22 cellular contexts compared by ENCODE assay signal in the genomic region with DNA sequence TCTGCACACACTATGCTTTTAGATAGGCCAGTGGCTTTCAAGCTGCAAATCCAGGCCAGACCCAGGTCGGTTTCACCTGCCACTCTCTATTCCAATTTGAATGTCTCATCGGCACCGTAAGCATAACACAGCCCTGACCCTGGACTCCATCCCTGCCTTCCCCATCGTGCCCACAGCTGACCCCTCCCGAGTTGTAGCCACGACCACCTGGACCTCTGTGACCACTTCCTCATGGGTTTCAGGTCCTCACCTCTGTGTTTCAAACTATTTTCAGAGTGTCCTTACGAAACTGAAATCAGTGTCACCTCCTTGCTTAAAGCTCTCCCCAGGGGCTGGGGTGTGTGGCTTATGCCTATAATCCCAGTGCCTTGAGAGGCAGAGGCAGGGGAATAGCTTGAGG. TPM values are rescaled to one million over a fixed set of nuclear protein-coding genes. Genes with fewer than 3 reads are reported as not detected.
A peak's percentile ranks its signal among the peaks of the same experiment; 100 is the strongest.
DNase-seq lines count a peak whose midpoint lies in the region; ATAC-seq and TF ChIP-seq lines count a peak whose summit lies in the region.
"Had no signal": no experiment of that assay in that cellular context is flagged by ENCODE, and none has a peak within 500 bp of the region (broad histone marks: within the 10 kb centered on the region; RNA-seq: fewer than 3 reads in every experiment).

No MANE protein-coding gene starts in this region.

- H3K36me3 ChIP-seq in OCI-LY7 (ENCODE audit: insufficient read depth, low read length): peaks cover 59% of the 10 kb centered on the region
- H3K36me3 ChIP-seq in osteoblast (ENCODE audit: insufficient read depth, low read length): peaks cover 31% of the 10 kb centered on the region
- peaks cover 0 to 51% of the 10 kb centered on the region in 2 donors for H3K36me3 ChIP-seq in left lung

- H3K27ac Mint-ChIP-seq in activated CD4-positive, alpha-beta T cell treated with anti-CD3 and anti-CD28 coated beads for 36 hours: peak overlapping the region; percentile 10
- no peak overlapping the region for H3K27ac Mint-ChIP-seq in stimulated activated naive CD8-positive, alpha-beta T cell treated with anti-CD3 and anti-CD28 coated beads, Interleukin-15, amount 100 ng/mL, for 72 hours

- no peaks in the 10 kb centered on the region for H3K27me3 Mint-ChIP-seq in activated CD4-positive, alpha-beta T cell treated with anti-CD3 and anti-CD28 coated beads for 36 hours
- H3K27me3 Mint-ChIP-seq in stimulated activated naive CD8-positive, alpha-beta T cell treated with anti-CD3 and anti-CD28 coated beads, Interleukin-15, amount 100 ng/mL, for 72 hours: no peaks in the 10 kb centered on the region

- no peak for DNase-seq in activated CD4-positive, alpha-beta T cell treated with anti-CD3 and anti-CD28 coated beads for 36 hours
- no peak for DNase-seq in activated CD4-positive, alpha-beta T cell treated with anti-CD3 and anti-CD28 coated beads, Interleukin-2, amount 50 U/mL, for 48 hours
- no peak for DNase-seq in OCI-LY7 (ENCODE audit: low spot score)
- DNase-seq in osteoblast (ENCODE audit: insufficient read length, low spot score, missing footprints): peak; percentile 71
- DNase-seq in stimulated activated naive CD8-positive, alpha-beta T cell treated with anti-CD3 and anti-CD28 coated beads, Interleukin-15, amount 100 ng/mL, for 72 hours: no peak
- DNase-seq in left lung: no peak
- DNase-seq: activated CD4-positive, CD25-positive, alpha-beta regulatory T cell; activated T-cell treated with anti-CD3 and anti-CD28 coated beads for 4 hours; caudate nucleus; effector memory CD4-positive, alpha-beta T cell; left ventricle myocardium inferior; NCI-H2081 treated with DMSO at 0.1 percent for 48 hours; NCI-H69; substantia nigra had no signal

- no peaks in the 10 kb centered on the region for H3K27me3 ChIP-seq in osteoblast (ENCODE audit: insufficient read depth, low read length)
- H3K27me3 ChIP-seq in left lung: no peaks in the 10 kb centered on the region

- H3K4me1 Mint-ChIP-seq in activated CD4-positive, alpha-beta T cell treated with anti-CD3 and anti-CD28 coated beads for 36 hours: no peaks in the 10 kb centered on the region
- peaks cover under 1% of the 10 kb centered on the region for H3K4me1 Mint-ChIP-seq in stimulated activated naive CD8-positive, alpha-beta T cell treated with anti-CD3 and anti-CD28 coated beads, Interleukin-15, amount 100 ng/mL, for 72 hours

- no peaks in the 10 kb centered on the region for H3K9me2 ChIP-seq in OCI-LY7 (ENCODE audit: insufficient read depth, low read length)

- BruUV-seq in OCI-LY7 (replicated peaks; lab: Mats Ljungman, UMichigan): no TSS peak

- H3K9me3 Mint-ChIP-seq in activated CD4-positive, alpha-beta T cell treated with anti-CD3 and anti-CD28 coated beads for 36 hours (ENCODE audit: low read depth): peaks cover 5% of the 10 kb centered on the region
- peaks cover 11 to 13% of the 10 kb centered on the region in 2 donors for H3K9me3 Mint-ChIP-seq in stimulated activated naive CD8-positive, alpha-beta T cell treated with anti-CD3 and anti-CD28 coated beads, Interleukin-15, amount 100 ng/mL, for 72 hours

- peak overlapping the region; percentile 32 for H3K27ac ChIP-seq in OCI-LY7 (ENCODE audit: low read depth, low read length, poor library complexity, severe bottlenecking)
- H3K27ac ChIP-seq in osteoblast (ENCODE audit: low read depth, low read length): no peak overlapping the region
- H3K27ac ChIP-seq in left lung: no peak overlapping the region
- H3K27ac ChIP-seq: 22Rv1, C4-2B, left ventricle myocardium inferior had no signal

- H3K4me3 Mint-ChIP-seq in activated CD4-positive, alpha-beta T cell treated with anti-CD3 and anti-CD28 coated beads for 36 hours: no peak overlapping the region
- no peak overlapping the region for H3K4me3 Mint-ChIP-seq in stimulated activated naive CD8-positive, alpha-beta T cell treated with anti-CD3 and anti-CD28 coated beads, Interleukin-15, amount 100 ng/mL, for 72 hours

- POLR2A ChIA-PET in activated CD4-positive, alpha-beta T cell treated with anti-CD3 and anti-CD28 coated beads for 36 hours (lab: Charles Lee): no interaction called here
- POLR2A ChIA-PET in OCI-LY7 (lab: Charles Lee): no interaction called here

- H3K79me2 ChIP-seq in OCI-LY7 (ENCODE audit: insufficient read depth, low read depth, low read length) (no peaks in the 10 kb centered on the region), osteoblast (ENCODE audit: insufficient read depth, low read length) (no peaks in the 10 kb centered on the region)

- H3K4me1 ChIP-seq in OCI-LY7 (ENCODE audit: insufficient read depth, low read length, poor library complexity, severe bottlenecking): peaks cover 17% of the 10 kb centered on the region
- H3K4me1 ChIP-seq in osteoblast (ENCODE audit: insufficient read depth, low read length): no peaks in the 10 kb centered on the region
- peaks cover 0 to 2% of the 10 kb centered on the region in 2 donors for H3K4me1 ChIP-seq in left lung
- H3K4me1 ChIP-seq: left ventricle myocardium inferior had no signal

- intact Hi-C loops in activated CD4-positive, alpha-beta T cell treated with anti-CD3 and anti-CD28 coated beads for 36 hours (cut with DNase I, micrococcal nuclease): no loop called here
- intact Hi-C loops in OCI-LY7 (cut with micrococcal nuclease; ENCODE audit: unreplicated experiment): no loop called here
- intact Hi-C loops in left lung (cut with DNase I): no loop called here

- no peak for TF ChIP-seq CTCF in OCI-LY7 (conservative IDR thresholded peaks at IDR 0.05; ENCODE audit: low read length)
- TF ChIP-seq CTCF in osteoblast (IDR thresholded peaks at IDR 0.05; ENCODE audit: extremely low read depth, low read depth, low read length): no peak
- no peak for TF ChIP-seq CTCF in left lung (IDR thresholded peaks at IDR 0.05)

- H3K4me2 ChIP-seq in OCI-LY7 (ENCODE audit: low read length) (no peak overlapping the region), osteoblast (ENCODE audit: insufficient read depth, low read length) (no peak overlapping the region)

- H2AFZ ChIP-seq in OCI-LY7 (ENCODE audit: low read length): no peak overlapping the region
- no peak overlapping the region for H2AFZ ChIP-seq in osteoblast (ENCODE audit: low read length)

- CTCF ChIA-PET in activated CD4-positive, alpha-beta T cell treated with anti-CD3 and anti-CD28 coated beads for 36 hours (lab: Charles Lee): interaction anchor here (1.7 kb wide), 1 partner anchor 14 kb away, joined by 5 read pairs; no protein-coding TSS in a partner anchor
- CTCF ChIA-PET in OCI-LY7 (lab: Charles Lee; ENCODE audit: unreplicated experiment): interaction anchor here (0.7 to 1.0 kb wide), 2 partner anchors 11 to 82 kb away, joined by 3 read pairs; no protein-coding TSS in a partner anchor

- H3K36me3 Mint-ChIP-seq in activated CD4-positive, alpha-beta T cell treated with anti-CD3 and anti-CD28 coated beads for 36 hours (ENCODE audit: low read depth): peaks cover 51% of the 10 kb centered on the region

- H3K4me3 ChIP-seq in OCI-LY7 (ENCODE audit: low read depth, low read length, poor library complexity, severe bottlenecking) (no peak overlapping the region), osteoblast (ENCODE audit: insufficient read depth, low read length) (no peak overlapping the region), left lung (no peak overlapping the region)
- H3K4me3 ChIP-seq: left ventricle myocardium inferior had no signal

- H4K20me1 ChIP-seq in OCI-LY7 (ENCODE audit: insufficient read depth, low read length) (no peaks in the 10 kb centered on the region), osteoblast (ENCODE audit: insufficient read depth, low read length) (peaks cover 4% of the 10 kb centered on the region)

- no peak for ATAC-seq in activated CD4-positive, alpha-beta T cell treated with anti-CD3 and anti-CD28 coated beads for 36 hours
- ATAC-seq in GM19452 (IDR thresholded peaks at IDR 0.05; ENCODE audit: unreplicated experiment): peak; percentile 36
- ATAC-seq in GM21381 (IDR thresholded peaks at IDR 0.05; ENCODE audit: unreplicated experiment): no peak
- ATAC-seq in stimulated activated naive CD8-positive, alpha-beta T cell treated with anti-CD3 and anti-CD28 coated beads, Interleukin-15, amount 100 ng/mL, for 72 hours: no peak
- ATAC-seq in left lung: no peak

- no peaks in the 10 kb centered on the region for H3K9me3 ChIP-seq in OCI-LY7 (ENCODE audit: low read length)
- H3K9me3 ChIP-seq in osteoblast (ENCODE audit: low read depth, low read length): no peaks in the 10 kb centered on the region
- H3K9me3 ChIP-seq in left lung: no peaks in the 10 kb centered on the region
- H3K9me3 ChIP-seq: left ventricle myocardium inferior had no signal

RNA-seq across cellular contexts. Expression of a gene that starts 9.0 kb away (rescaled TPM):
- 10 to 100 TPM; 31.2 to 38.2 TPM for total RNA-seq in activated CD4-positive, alpha-beta T cell treated with anti-CD3 and anti-CD28 coated beads for 36 hours
- total RNA-seq in OCI-LY7 (2014; rRNA removed; shearing (Covaris generic)): 52.4 and 57.6 TPM in 2 replicates
- total RNA-seq in OCI-LY7 (2022) (70.4 and 79.0 TPM in 2 replicates), osteoblast (0.36 TPM in 1 of 2 replicates, not detected in the other), left lung (1 to 10 TPM; 7.1 to 8.5 TPM)
- total RNA-seq: HT1080, myocyte had no signal

RNA-seq across cellular contexts. Expression of a gene that starts 22.8 kb away (rescaled TPM):
- total RNA-seq in activated CD4-positive, alpha-beta T cell treated with anti-CD3 and anti-CD28 coated beads for 36 hours: 100 to 1,000 TPM; 165 to 218 TPM
- 64.9 and 69.1 TPM in 2 replicates for total RNA-seq in OCI-LY7 (2014; rRNA removed; shearing (Covaris generic))
- total RNA-seq in OCI-LY7 (2022) (124 and 138 TPM in 2 replicates), osteoblast (61.6 and 68.8 TPM in 2 replicates), left lung (10 to 100 TPM; 70.7 to 88.8 TPM)

RNA-seq across cellular contexts. Expression of a gene that starts 38.8 kb away (rescaled TPM):
- not detected for total RNA-seq in activated CD4-positive, alpha-beta T cell treated with anti-CD3 and anti-CD28 coated beads for 36 hours
- total RNA-seq in OCI-LY7 (2014; rRNA removed; shearing (Covaris generic)): 5.4 TPM in 1 of 2 replicates, not detected in the other
- not detected in 2 replicates for total RNA-seq in OCI-LY7 (2022)
- total RNA-seq in osteoblast: not detected in 2 replicates
- not detected for total RNA-seq in left lung
- total RNA-seq: HT1080; left ventricle myocardium inferior; MCF 10A; myocyte; T-helper 1 cell treated with Interleukin-12 subunit alpha and Interleukin-12 subunit beta and Interleukin-4 antibody, amounts not matched to agents 30 ng/mL and 1 ng/mL, for 36 hours had no signal

RNA-seq across cellular contexts. Expression of a gene that starts 50.7 kb away (rescaled TPM):
- 10 to 100 TPM; 46.3 to 48.2 TPM for total RNA-seq in activated CD4-positive, alpha-beta T cell treated with anti-CD3 and anti-CD28 coated beads for 36 hours
- total RNA-seq in OCI-LY7 (2014; rRNA removed; shearing (Covaris generic)): 71.0 and 104 TPM in 2 replicates
- total RNA-seq in OCI-LY7 (2022): 64.5 and 65.7 TPM in 2 replicates
- total RNA-seq in osteoblast: 93.4 and 109 TPM in 2 replicates
- total RNA-seq in left lung: 10 to 100 TPM; 57.1 to 62.3 TPM

RNA-seq across cellular contexts. Expression of a gene that starts 58.2 kb away (rescaled TPM):
- 100 to 1,000 TPM; 362 to 416 TPM for total RNA-seq in activated CD4-positive, alpha-beta T cell treated with anti-CD3 and anti-CD28 coated beads for 36 hours
- 111 and 134 TPM in 2 replicates for total RNA-seq in OCI-LY7 (2014; rRNA removed; shearing (Covaris generic))
- total RNA-seq in OCI-LY7 (2022) (98.1 and 108 TPM in 2 replicates), osteoblast (1,233 and 1,325 TPM in 2 replicates), left lung (100 to 1,000 TPM; 437 to 536 TPM)
